Comparison of ENCODE assay signal across 13 cellular contexts in genomic region chr10:103889121-103889720, GRCh38. TPM values are rescaled to one million over a fixed set of nuclear protein-coding genes. Genes with fewer than 3 reads are reported as not detected.
DNase-seq lines count a peak whose midpoint lies in the region; ATAC-seq and TF ChIP-seq lines count a peak whose summit lies in the region.
"Had no signal": no experiment of that assay in that cellular context is flagged by ENCODE, and none has a peak within 500 bp of the region (broad histone marks: within the 10 kb centered on the region; RNA-seq: fewer than 3 reads in every experiment).

No MANE protein-coding gene starts in this region.

- H3K4me3 Mint-ChIP-seq in activated T-cell treated with anti-CD3 and anti-CD28 coated beads, Interleukin-2, amount 50 U/mL, for 72 hours, result peak overlapping the region; percentile 17 to 18
- H3K4me3 Mint-ChIP-seq in brain, result no peak overlapping the region
- no peak overlapping the region for H3K4me3 Mint-ChIP-seq in naive thymus-derived CD8-positive, alpha-beta T cell

- H3K4me1 Mint-ChIP-seq in activated T-cell treated with anti-CD3 and anti-CD28 coated beads, Interleukin-2, amount 50 U/mL, for 72 hours (ENCODE audit: low read depth), result peaks cover 46% of the 10 kb centered on the region
- peaks cover 27% of the 10 kb centered on the region for H3K4me1 Mint-ChIP-seq in brain
- peaks cover 14 to 47% (median 31%) of the 10 kb centered on the region in 4 donors for H3K4me1 Mint-ChIP-seq in naive thymus-derived CD8-positive, alpha-beta T cell

- H3K27ac Mint-ChIP-seq in activated T-cell treated with anti-CD3 and anti-CD28 coated beads, Interleukin-2, amount 50 U/mL, for 72 hours, result peak overlapping the region; percentile 99
- H3K27ac Mint-ChIP-seq in brain, result peak overlapping the region in 3 of 5 experiments; percentile 75 to 85 (median 84)
- H3K27ac Mint-ChIP-seq in naive thymus-derived CD8-positive, alpha-beta T cell, result peak overlapping the region in 9 of 10 donors; percentile 6 to 83 (median 32)

- no peak for ATAC-seq in activated T-cell treated with anti-CD3 and anti-CD28 coated beads, Interleukin-2, amount 50 U/mL, for 72 hours (replicated peaks in 1 of 2)
- ATAC-seq in naive thymus-derived CD8-positive, alpha-beta T cell, result no peak
- ATAC-seq in upper lobe of left lung (ENCODE audit: low FRiP score in 2 of 2), result no peak

- WGBS in upper lobe of left lung, 2 donors, result 55 to 59% methylated on average over 2 of the region's 2 CpGs

- H3K9me3 ChIP-seq in upper lobe of left lung, result no peaks in the 10 kb centered on the region
- H3K9me3 ChIP-seq: BE2C had no signal

- no peak for TF ChIP-seq CTCF in brain (conservative IDR thresholded peaks at IDR 0.05)
- TF ChIP-seq CTCF in upper lobe of left lung (IDR thresholded peaks at IDR 0.05), result no peak

- no peak overlapping the region for H3K4me3 ChIP-seq in upper lobe of left lung

- peaks cover 5 to 10% of the 10 kb centered on the region in 2 donors for H3K36me3 Mint-ChIP-seq in activated T-cell treated with anti-CD3 and anti-CD28 coated beads, Interleukin-2, amount 50 U/mL, for 72 hours (ENCODE audit: insufficient read depth in 2 of 2)
- peaks cover 6% of the 10 kb centered on the region for H3K36me3 Mint-ChIP-seq in brain
- H3K36me3 Mint-ChIP-seq in naive thymus-derived CD8-positive, alpha-beta T cell, result peaks cover 0 to 98% (median 12%) of the 10 kb centered on the region in 3 donors

- H3K4me1 ChIP-seq in upper lobe of left lung, result peaks cover 50 to 65% (median 62%) of the 10 kb centered on the region in 4 donors

- no peak for TF ChIP-seq POLR2A in upper lobe of left lung (IDR thresholded peaks at IDR 0.05)

- H3K27ac ChIP-seq in upper lobe of left lung, result peak overlapping the region; percentile 83 to 91 (median 84)

- H3K9me3 Mint-ChIP-seq in activated T-cell treated with anti-CD3 and anti-CD28 coated beads, Interleukin-2, amount 50 U/mL, for 72 hours, result no peaks in the 10 kb centered on the region
- H3K9me3 Mint-ChIP-seq in brain, result no peaks in the 10 kb centered on the region
- H3K9me3 Mint-ChIP-seq in naive thymus-derived CD8-positive, alpha-beta T cell, result no peaks in the 10 kb centered on the region

- no peak for DNase-seq in activated T-cell treated with anti-CD3 and anti-CD28 coated beads, Interleukin-2, amount 50 U/mL, for 72 hours
- DNase-seq in activated T-cell treated with anti-CD3 and anti-CD28 coated beads for 4 hours, result no peak
- DNase-seq in naive thymus-derived CD8-positive, alpha-beta T cell, result no peak
- DNase-seq in upper lobe of left lung, result no peak
- no peak for DNase-seq in NCI-H1930 (lab: John Stamatoyannopoulos, UW)
- no peak for DNase-seq in H4 (ENCODE audit: low spot score)
- DNase-seq in NCI-H146 treated with DMSO at 0.1 percent for 48 hours (lab: John Stamatoyannopoulos, UW; ENCODE audit: unreplicated experiment), result no peak
- DNase-seq: activated CD8-positive, alpha-beta memory T cell treated with anti-CD3 and anti-CD28 coated beads, Interleukin-2, amount 50 U/mL, for 48 hours; BE2C; left colon; NCI-H187 treated with DMSO at 0.1 percent for 48 hours; T-helper 9 cell had no signal

- peaks cover 3 to 50% (median 22%) of the 10 kb centered on the region in 4 donors for H3K36me3 ChIP-seq in upper lobe of left lung

- no peaks in the 10 kb centered on the region for H3K27me3 ChIP-seq in upper lobe of left lung
- H3K27me3 ChIP-seq: BE2C had no signal

- no peak for TF ChIP-seq EP300 in upper lobe of left lung (IDR thresholded peaks at IDR 0.05)

- H3K27me3 Mint-ChIP-seq in activated T-cell treated with anti-CD3 and anti-CD28 coated beads, Interleukin-2, amount 50 U/mL, for 72 hours (ENCODE audit: low read depth), result no peaks in the 10 kb centered on the region
- H3K27me3 Mint-ChIP-seq in brain, result no peaks in the 10 kb centered on the region
- no peaks in the 10 kb centered on the region for H3K27me3 Mint-ChIP-seq in naive thymus-derived CD8-positive, alpha-beta T cell

- POLR2A ChIA-PET in naive thymus-derived CD8-positive, alpha-beta T cell (lab: Charles Lee), result interaction anchor here (0.8 to 2.1 kb wide), 3 partner anchors 12 to 232 kb away, joined by 3 to 6 read pairs (median 5); partner anchors contain the start of gene SFR1

RNA-seq across cellular contexts. Expression of gene STN1, which starts 28.8 kb away (rescaled TPM):
- 10 to 100 TPM; 52.0 to 57.7 TPM for total RNA-seq in activated T-cell treated with anti-CD3 and anti-CD28 coated beads, Interleukin-2, amount 50 U/mL, for 72 hours
- 16.9 TPM for polyA plus RNA-seq in brain (ENCODE audit: insufficient read depth, low read depth, low replicate concordance)
- total RNA-seq in naive thymus-derived CD8-positive, alpha-beta T cell, result 10 to 100 TPM; 41.8 to 41.9 TPM
- 100 to 1,000 TPM in 1 of 3 donors, 10 to 100 TPM in 2; 89.3 to 103 (median 94.8) TPM for polyA plus RNA-seq in naive thymus-derived CD8-positive, alpha-beta T cell
- total RNA-seq in upper lobe of left lung, result 10 to 100 TPM; 36.3 to 71.4 (median 53.4) TPM
- 24.9 and 30.2 TPM in 2 replicates for total RNA-seq in H4 (2014; rRNA removed; shearing (Covaris generic))

RNA-seq across cellular contexts. Expression of gene SH3PXD2A, which starts 33.8 kb away (rescaled TPM):
- 10 to 100 TPM in 1 of 2 donors, 1 to 10 TPM in 1; 7.8 to 10.2 TPM for total RNA-seq in activated T-cell treated with anti-CD3 and anti-CD28 coated beads, Interleukin-2, amount 50 U/mL, for 72 hours
- polyA plus RNA-seq in brain (ENCODE audit: insufficient read depth, low read depth, low replicate concordance), result 43.1 TPM
- total RNA-seq in naive thymus-derived CD8-positive, alpha-beta T cell, result 10 to 100 TPM; 21.5 to 22.4 TPM
- under 1 TPM; 0.09 to 0.50 (median 0.29) TPM for polyA plus RNA-seq in naive thymus-derived CD8-positive, alpha-beta T cell
- 10 to 100 TPM; 19.6 to 42.2 (median 30.8) TPM for total RNA-seq in upper lobe of left lung
- 1.2 and 1.7 TPM in 2 replicates for total RNA-seq in H4 (2014; rRNA removed; shearing (Covaris generic))

Comparison
In these comparisons a context has a peak if more than half of its experiments do, and no peak if none do; other contexts are left out.
1. H3K27ac Mint-ChIP-seq: peak in every context shown above with its lines; median percentile 99 in activated T-cell treated with anti-CD3 and anti-CD28 coated beads, Interleukin-2, amount 50 U/mL, for 72 hours; 84 in brain; 32 in naive thymus-derived CD8-positive, alpha-beta T cell.
2. H3K4me3 Mint-ChIP-seq: peak in activated T-cell treated with anti-CD3 and anti-CD28 coated beads, Interleukin-2, amount 50 U/mL, for 72 hours (2 of 2); none in brain (0 of 5) and naive thymus-derived CD8-positive, alpha-beta T cell (0 of 10).